9 cellular contexts compared by ENCODE assay signal in genomic region chr22:45413013-45413367, GRCh38. TPM values are rescaled to one million over a fixed set of nuclear protein-coding genes. Genes with fewer than 3 reads are reported as not detected.
DNase-seq lines count a peak whose midpoint lies in the region; ATAC-seq, FAIRE-seq and TF ChIP-seq lines count a peak whose summit lies in the region.
"Had no signal": no experiment of that assay in that cellular context is flagged by ENCODE, and none has a peak within 500 bp of the region (broad histone marks: within the 10 kb centered on the region; RNA-seq: fewer than 3 reads in every experiment).

No MANE protein-coding gene starts in this region.

- POLR2A ChIA-PET in endothelial cell of umbilical vein (lab: Charles Lee) = no interaction called here

- no peaks in the 10 kb centered on the region for H3K9me3 Mint-ChIP-seq in osteocyte (ENCODE audit: unreplicated experiment)

- CTCF ChIA-PET in endothelial cell of umbilical vein (lab: Charles Lee) = interaction anchor here (1.1 to 2.1 kb wide), 2 partner anchors 40 to 95 kb away, joined by 3 to 9 read pairs; no protein-coding TSS in a partner anchor

- DNase-seq in endothelial cell of umbilical vein (ENCODE audit: low read depth, low spot score) (no peak), osteocyte (ENCODE audit: extremely low spot score, unreplicated experiment) (no peak), uterus (no peak), occipital lobe (lab: John Stamatoyannopoulos, UW) (no peak), NCI-H446 treated with DMSO at 0.1 percent for 48 hours (lab: John Stamatoyannopoulos, UW) (no peak)

- H3K4me3 ChIP-seq in BLaER1 = peak overlapping the region; percentile 35
- H3K4me3 ChIP-seq in OCI-LY1 (ENCODE audit: low read depth, low read length, poor library complexity, severe bottlenecking) = peak overlapping the region; percentile 68
- peak overlapping the region in 1 of 3 experiments; percentile 49 for H3K4me3 ChIP-seq in endothelial cell of umbilical vein (replicated peaks in 1 of 3; ENCODE audit: insufficient read depth in 1 of 3, low read depth in 1 of 3, low read length in 3 of 3)
- H3K4me3 ChIP-seq in uterus = no peak overlapping the region

- H3F3A ChIP-seq in OCI-LY1 (ENCODE audit: insufficient read depth, low read length) = no peaks in the 10 kb centered on the region

- TF ChIP-seq CTCF in OCI-LY1 (IDR thresholded peaks at IDR 0.05; ENCODE audit: low read length) (no peak), endothelial cell of umbilical vein (IDR thresholded peaks at IDR 0.05; ENCODE audit: extremely low read depth in 1 of 2, insufficient read depth in 1 of 2, low read depth in 1 of 2, low read length in 2 of 2) (no peak), osteocyte (IDR thresholded peaks at IDR 0.05) (no peak), uterus (IDR thresholded peaks at IDR 0.05) (no peak)

- H3K9me2 ChIP-seq in OCI-LY1 (ENCODE audit: low read depth, low read length) = no peaks in the 10 kb centered on the region

- TF ChIP-seq POLR2A in endothelial cell of umbilical vein (IDR thresholded peaks at IDR 0.05; ENCODE audit: low read depth, low read length) (no peak), uterus (IDR thresholded peaks at IDR 0.05) (no peak)

- H3K27ac ChIP-seq in BLaER1 (0 out of 2 replicates have a peak overlapping the region, but pooled peaks have one; percentile 5), OCI-LY1 (ENCODE audit: low read depth, low read length, poor library complexity, severe bottlenecking) (no peak overlapping the region), endothelial cell of umbilical vein (ENCODE audit: insufficient read depth, low read depth, low read length) (no peak overlapping the region), uterus (no peak overlapping the region)

- no peak for ATAC-seq in GM19395 (IDR thresholded peaks at IDR 0.05; ENCODE audit: unreplicated experiment)

- H3K4me2 ChIP-seq in BLaER1 (peak overlapping the region; percentile 61), OCI-LY1 (ENCODE audit: low read length) (peak overlapping the region; percentile 81), endothelial cell of umbilical vein (ENCODE audit: insufficient read depth, low read length) (no peak overlapping the region)

- H4K20me1 ChIP-seq in BLaER1 (no peaks in the 10 kb centered on the region), OCI-LY1 (ENCODE audit: insufficient read depth, low read length) (no peaks in the 10 kb centered on the region), endothelial cell of umbilical vein (replicated peaks; ENCODE audit: control insufficient read depth, extremely low read depth, insufficient read depth, low read length) (no peaks in the 10 kb centered on the region)

- H3K79me2 ChIP-seq in OCI-LY1 (ENCODE audit: insufficient read depth, low read length) (no peaks in the 10 kb centered on the region), endothelial cell of umbilical vein (ENCODE audit: control insufficient read depth, insufficient read depth, low read length) (no peaks in the 10 kb centered on the region)

- H3K9me3 ChIP-seq in BLaER1 (peaks cover 14% of the 10 kb centered on the region), OCI-LY1 (ENCODE audit: low read length) (no peaks in the 10 kb centered on the region), endothelial cell of umbilical vein (replicated peaks; ENCODE audit: control insufficient read depth, insufficient read depth, low read length) (no peaks in the 10 kb centered on the region), uterus (no peaks in the 10 kb centered on the region)

- dilution Hi-C loops in endothelial cell of umbilical vein (cut with MboI; ENCODE audit: extremely low pct_ligation_motif_present, low sequenced_read_pairs) = no loop called here

- H3K9ac ChIP-seq in BLaER1 (no peak overlapping the region), OCI-LY1 (ENCODE audit: low read length) (peak overlapping the region; percentile 78; the same call in 1 of the 2 replicates), endothelial cell of umbilical vein (replicated peaks; ENCODE audit: extremely low read depth, insufficient read depth, low read length) (no peak overlapping the region)

- H3K4me3 Mint-ChIP-seq in osteocyte (ENCODE audit: unreplicated experiment) = peak overlapping the region; percentile 61

- H3K27me3 ChIP-seq in BLaER1 (peaks cover 22% of the 10 kb centered on the region), OCI-LY1 (ENCODE audit: insufficient read depth, low read length) (no peaks in the 10 kb centered on the region), endothelial cell of umbilical vein (ENCODE audit: control insufficient read depth in 2 of 2, insufficient read depth in 2 of 2, low read length in 2 of 2) (peaks cover 0 to 3% of the 10 kb centered on the region in 2 experiments), uterus (no peaks in the 10 kb centered on the region)

- H3K36me3 ChIP-seq in BLaER1 (no peaks in the 10 kb centered on the region), OCI-LY1 (ENCODE audit: insufficient read depth, low read length) (peaks cover 5% of the 10 kb centered on the region), endothelial cell of umbilical vein (ENCODE audit: control insufficient read depth in 2 of 2, extremely low read depth in 1 of 2, insufficient read depth in 2 of 2, low read length in 2 of 2) (no peaks in the 10 kb centered on the region), uterus (no peaks in the 10 kb centered on the region)

- BruUV-seq in endothelial cell of umbilical vein (replicated peaks; lab: Mats Ljungman, UMichigan) = TSS peak; percentile 25

- peaks cover 8% of the 10 kb centered on the region for H3K4me1 Mint-ChIP-seq in osteocyte (ENCODE audit: unreplicated experiment)

- no peak for FAIRE-seq in endothelial cell of umbilical vein (lab: Jason Lieb, UNC)
- FAIRE-seq: HTR-8/SVneo had no signal

- H3K27me3 Mint-ChIP-seq in osteocyte (ENCODE audit: unreplicated experiment) = peaks cover 7% of the 10 kb centered on the region

- H3K9me1 ChIP-seq in endothelial cell of umbilical vein (replicated peaks; ENCODE audit: control insufficient read depth, extremely low read depth, insufficient read depth, low read length) = no peaks in the 10 kb centered on the region

- intact Hi-C loops in endothelial cell of umbilical vein (cut with micrococcal nuclease) (loop anchor here (1.0 kb wide), 3 partner anchors 22 to 104 kb away; partner anchors contain the start of gene FAM118A), uterus (cut with DNase I; ENCODE audit: low total_unique reads) (no loop called here)

- H3K36me3 Mint-ChIP-seq in osteocyte (ENCODE audit: unreplicated experiment) = no peaks in the 10 kb centered on the region

- H3K4me1 ChIP-seq in BLaER1 (peaks cover 17% of the 10 kb centered on the region), OCI-LY1 (ENCODE audit: insufficient read depth, low read length, severe bottlenecking) (peaks cover 26% of the 10 kb centered on the region), endothelial cell of umbilical vein (ENCODE audit: control insufficient read depth, extremely low read depth, insufficient read depth, low read length) (peaks cover 2% of the 10 kb centered on the region), uterus (peaks cover 0 to 6% of the 10 kb centered on the region in 2 donors)

- H2AFZ ChIP-seq in OCI-LY1 (ENCODE audit: low read length) (no peak overlapping the region), endothelial cell of umbilical vein (ENCODE audit: low read depth, low read length) (peak overlapping the region; percentile 82)

- H3K27ac Mint-ChIP-seq in osteocyte (ENCODE audit: unreplicated experiment) = no peak overlapping the region

TF ChIP-seq in endothelial cell of umbilical vein, 7 proteins besides CTCF, POLR2A, EP300 and RAD21:
- no peak for TF ChIP-seq MYC (IDR thresholded peaks at IDR 0.05; ENCODE audit: low read depth, low read length)
- TF ChIP-seq JUN (IDR thresholded peaks at IDR 0.05; ENCODE audit: borderline replicate concordance, insufficient read depth, insufficient read length, low read depth) = no peak
- no peak for TF ChIP-seq FOS (IDR thresholded peaks at IDR 0.05; ENCODE audit: borderline replicate concordance, insufficient read depth, low read length)
- no peak for TF ChIP-seq GATA2 (IDR thresholded peaks at IDR 0.05; ENCODE audit: insufficient read depth, insufficient read length, low read depth, low read length)
- TF ChIP-seq EZH2 (IDR thresholded peaks at IDR 0.05; ENCODE audit: borderline replicate concordance, low read depth, low read length, severe bottlenecking) = no peak
- no peak for TF ChIP-seq POLR2AphosphoS5 (IDR thresholded peaks at IDR 0.05; ENCODE audit: insufficient read depth, low read depth, low read length)
- no peak for TF ChIP-seq MAX (IDR thresholded peaks at IDR 0.05; ENCODE audit: insufficient read depth, insufficient read length)

RNA-seq across cellular contexts. Expression of gene SMC1B, which starts 0.4 kb away (rescaled TPM):
- 0.07 TPM in 1 of 2 replicates, not detected in the other for total RNA-seq in endothelial cell of umbilical vein
- not detected in 2 replicates for polyA plus RNA-seq in endothelial cell of umbilical vein
- polyA plus RNA-seq in endothelial cell of umbilical vein (2011; cell fraction: cytosol; rRNA removed) = not detected in 2 replicates
- polyA plus RNA-seq in endothelial cell of umbilical vein (2011; cell fraction: nucleus; rRNA removed) = 0.03 TPM in 1 of 2 replicates, not detected in the other
- polyA plus RNA-seq in endothelial cell of umbilical vein (2012) = 0.04 TPM in 1 of 2 replicates, not detected in the other
- polyA minus RNA-seq in endothelial cell of umbilical vein = not detected in 2 replicates
- polyA minus RNA-seq in endothelial cell of umbilical vein (2011; cell fraction: cytosol; rRNA and poly(A)+ RNA removed) = not detected
- not detected in 2 replicates for polyA minus RNA-seq in endothelial cell of umbilical vein (2011; cell fraction: nucleus; rRNA and poly(A)+ RNA removed)
- total RNA-seq in osteocyte = not detected in 2 replicates
- total RNA-seq in uterus = under 1 TPM in 1 of 4 donors, not detected in 3; 0.35 TPM
- under 0.01 TPM for total RNA-seq in occipital lobe

RNA-seq across cellular contexts. Expression of gene RIBC2, which starts 0.5 kb away (rescaled TPM):
- total RNA-seq in endothelial cell of umbilical vein = 5.7 TPM in 2 replicates
- 1.0 and 1.2 TPM in 2 replicates for polyA plus RNA-seq in endothelial cell of umbilical vein
- 1.9 and 2.2 TPM in 2 replicates for polyA plus RNA-seq in endothelial cell of umbilical vein (2011; cell fraction: cytosol; rRNA removed)
- 1.7 and 3.1 TPM in 2 replicates for polyA plus RNA-seq in endothelial cell of umbilical vein (2011; cell fraction: nucleus; rRNA removed)
- 1.6 and 2.0 TPM in 2 replicates for polyA plus RNA-seq in endothelial cell of umbilical vein (2012)
- 0.49 and 0.93 TPM in 2 replicates for polyA minus RNA-seq in endothelial cell of umbilical vein
- 2.9 TPM for polyA minus RNA-seq in endothelial cell of umbilical vein (2011; cell fraction: cytosol; rRNA and poly(A)+ RNA removed)
- polyA minus RNA-seq in endothelial cell of umbilical vein (2011; cell fraction: nucleus; rRNA and poly(A)+ RNA removed) = 0.67 and 1.6 TPM in 2 replicates
- total RNA-seq in osteocyte = 0.56 and 0.68 TPM in 2 replicates
- 1 to 10 TPM in 2 of 4 donors, not detected in 2; 2.4 to 3.9 TPM for total RNA-seq in uterus
- total RNA-seq in occipital lobe = not detected

Comparison
In these comparisons a context has a peak if more than half of its experiments do, and no peak if none do; other contexts are left out.
1. H3K4me3 ChIP-seq: peak in BLaER1 (single experiment) and OCI-LY1 (single experiment); none in uterus (0 of 2).